17 cellular contexts compared by ENCODE assay signal in the genomic region with DNA sequence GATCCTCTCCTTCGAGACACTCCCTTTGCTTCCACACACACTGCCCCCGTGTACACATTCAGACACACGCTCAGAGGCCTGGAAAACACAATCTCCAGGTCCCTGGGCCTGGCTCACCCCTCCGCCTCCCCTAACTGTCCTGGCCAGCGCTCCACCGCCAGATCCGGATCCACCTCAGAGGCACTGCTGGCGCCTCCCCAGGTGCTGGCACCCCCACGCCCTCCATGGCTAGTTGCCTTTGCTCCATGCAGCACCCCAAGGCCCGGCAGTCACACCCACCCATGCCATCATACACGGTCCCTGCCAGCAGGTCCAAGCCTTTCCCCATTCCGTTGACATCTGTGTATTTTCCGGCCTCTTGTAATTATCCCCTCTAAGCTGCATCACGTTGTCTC. TPM values are rescaled to one million over a fixed set of nuclear protein-coding genes. Genes with fewer than 3 reads are reported as not detected.
DNase-seq lines count a peak whose midpoint lies in the region; FAIRE-seq and TF ChIP-seq lines count a peak whose summit lies in the region.
"Had no signal": no experiment of that assay in that cellular context is flagged by ENCODE, and none has a peak within 500 bp of the region (broad histone marks: within the 10 kb centered on the region; RNA-seq: fewer than 3 reads in every experiment).

No MANE protein-coding gene starts in this region.

- no peaks in the 10 kb centered on the region for H3K27me3 ChIP-seq in Caco-2 (replicated peaks; ENCODE audit: control insufficient read depth, insufficient read depth, low read length)
- no peaks in the 10 kb centered on the region for H3K27me3 ChIP-seq in parathyroid adenoma (ENCODE audit: control insufficient read depth, insufficient read depth, low read length)
- no peaks in the 10 kb centered on the region for H3K27me3 ChIP-seq in MG63
- H3K27me3 ChIP-seq: BLaER1, Peyer's patch had no signal

- no peaks in the 10 kb centered on the region for H3K79me2 ChIP-seq in parathyroid adenoma

- peak overlapping the region; percentile 50 for H3K4me2 ChIP-seq in parathyroid adenoma (ENCODE audit: low read length)
- H3K4me2 ChIP-seq: BLaER1 had no signal

- H3K36me3 ChIP-seq in Caco-2 (ENCODE audit: control insufficient read depth, insufficient read depth, low read length) (no peaks in the 10 kb centered on the region), kidney (ENCODE audit: control insufficient read depth in 1 of 2, insufficient read depth in 2 of 2, low read length in 2 of 2) (peaks cover 3 to 24% of the 10 kb centered on the region in 2 donors), parathyroid adenoma (ENCODE audit: control insufficient read depth, insufficient read depth, low read length) (no peaks in the 10 kb centered on the region), MG63 (peaks cover 3% of the 10 kb centered on the region)
- H3K36me3 ChIP-seq: Peyer's patch had no signal

- no peaks in the 10 kb centered on the region for H3K9me3 Mint-ChIP-seq in Caco-2 (ENCODE audit: unreplicated experiment)
- H3K9me3 Mint-ChIP-seq: activated naive CD8-positive, alpha-beta T cell treated with anti-CD3 and anti-CD28 coated beads, Interleukin-2, amount 50 U/mL, for 24 hours; activated T-helper 17 cell treated with anti-CD3 and anti-CD28 coated beads, Interleukin-2, amount 50 U/mL, for 72 hours had no signal

- no TSS peak for BruUV-seq in Caco-2 (replicated peaks; lab: Mats Ljungman, UMichigan)

- H3K4me1 Mint-ChIP-seq in Caco-2 (ENCODE audit: low read depth, unreplicated experiment) = peaks cover 22% of the 10 kb centered on the region

- H3K27ac Mint-ChIP-seq in Caco-2 (ENCODE audit: unreplicated experiment) = peak overlapping the region; percentile 6
- H3K27ac Mint-ChIP-seq: activated naive CD8-positive, alpha-beta T cell treated with anti-CD3 and anti-CD28 coated beads, Interleukin-2, amount 50 U/mL, for 24 hours; activated T-helper 17 cell treated with anti-CD3 and anti-CD28 coated beads, Interleukin-2, amount 50 U/mL, for 72 hours had no signal

- H3K4me3 ChIP-seq in Caco-2 (ENCODE audit: low read depth, low read length) (no peak overlapping the region), kidney (ENCODE audit: low read length in 2 of 2) (peak overlapping the region; percentile 35 to 49), parathyroid adenoma (ENCODE audit: low read depth, low read length) (peak overlapping the region; percentile 46), MG63 (no peak overlapping the region)
- H3K4me3 ChIP-seq: BLaER1 had no signal

- TF ChIP-seq CTCF in Caco-2 (IDR thresholded peaks at IDR 0.05; ENCODE audit: insufficient read depth in 1 of 2, low read depth in 1 of 2, low read length in 1 of 2, severe bottlenecking in 1 of 2, unreplicated experiment in 1 of 2) (no peak), kidney (IDR thresholded peaks at IDR 0.05; ENCODE audit: borderline replicate concordance, extremely low read depth, insufficient read depth) (no peak), parathyroid adenoma (IDR thresholded peaks at IDR 0.05) (no peak)

- FAIRE-seq in kidney (lab: Jason Lieb, UNC) = no peak
- FAIRE-seq: GM12892 had no signal

- H3K27ac ChIP-seq in angular gyrus (ENCODE audit: low read depth, low read length) (peak overlapping the region; percentile 39), kidney (ENCODE audit: low read depth in 2 of 2, low read length in 2 of 2) (peak overlapping the region in 1 of 2 donors; percentile 33), parathyroid adenoma (peak overlapping the region; percentile 4)
- H3K27ac ChIP-seq: BLaER1, Peyer's patch had no signal

- no peak overlapping the region for H2AFZ ChIP-seq in parathyroid adenoma

- POLR2A ChIA-PET in Caco-2 (lab: Charles Lee) = no interaction called here

- CTCF ChIA-PET in Caco-2 (lab: Charles Lee) = interaction anchor here (0.7 kb wide), 1 partner anchor 544 kb away, joined by 3 read pairs; no protein-coding TSS in a partner anchor

- H3K4me1 ChIP-seq in Caco-2 (0 out of 2 replicates have a peak, but pooled peaks cover 8% of the 10 kb centered on the region), kidney (ENCODE audit: control insufficient read depth in 1 of 2, insufficient read depth in 1 of 2, low read depth in 1 of 2, low read length in 2 of 2) (peaks cover 19 to 25% of the 10 kb centered on the region in 2 donors), parathyroid adenoma (peaks cover 11% of the 10 kb centered on the region)
- H3K4me1 ChIP-seq: Peyer's patch had no signal

- H3K9me3 ChIP-seq in Caco-2 (no peaks in the 10 kb centered on the region), kidney (ENCODE audit: control insufficient read depth in 1 of 2, low read length in 2 of 2) (no peaks in the 10 kb centered on the region), parathyroid adenoma (ENCODE audit: control insufficient read depth, low read length) (no peaks in the 10 kb centered on the region), MG63 (no peaks in the 10 kb centered on the region)
- H3K9me3 ChIP-seq: BLaER1, Peyer's patch had no signal

- no peaks in the 10 kb centered on the region for H3K27me3 Mint-ChIP-seq in Caco-2 (ENCODE audit: insufficient read depth, unreplicated experiment)

- no peak overlapping the region for H3K4me3 Mint-ChIP-seq in Caco-2 (ENCODE audit: unreplicated experiment)
- H3K4me3 Mint-ChIP-seq: activated naive CD8-positive, alpha-beta T cell treated with anti-CD3 and anti-CD28 coated beads, Interleukin-2, amount 50 U/mL, for 24 hours; activated T-helper 17 cell treated with anti-CD3 and anti-CD28 coated beads, Interleukin-2, amount 50 U/mL, for 72 hours had no signal

- H3K36me3 Mint-ChIP-seq in Caco-2 (ENCODE audit: insufficient read depth, unreplicated experiment) = peaks cover 14% of the 10 kb centered on the region

- DNase-seq in Caco-2 = no peak
- peak; percentile 75 for DNase-seq in kidney
- no peak for DNase-seq in GOT3 (lab: John Stamatoyannopoulos, UW)
- no peak for DNase-seq in MG63
- DNase-seq in T-helper 2 cell = no peak
- DNase-seq in NCI-H2081 treated with DMSO at 0.1 percent for 48 hours (lab: John Stamatoyannopoulos, UW) = no peak
- DNase-seq: activated CD4-positive, CD25-positive, alpha-beta regulatory T cell treated with anti-CD3 and anti-CD28 coated beads, Interleukin-2, amount 50 U/mL, for 72 hours; activated naive CD8-positive, alpha-beta T cell treated with anti-CD3 and anti-CD28 coated beads, Interleukin-2, amount 50 U/mL, for 24 hours; NCI-H1436; stimulated activated CD4-positive, alpha-beta T cell treated with anti-CD3 and anti-CD28 coated beads, Interleukin-4, amount 100 ng/mL, for 1 hour; T1000 had no signal

- H3K9ac ChIP-seq in kidney (ENCODE audit: low read length in 2 of 2) (peak overlapping the region in 1 of 2 donors; percentile 59), parathyroid adenoma (no peak overlapping the region)
- H3K9ac ChIP-seq: BLaER1 had no signal

- intact Hi-C loops in Caco-2 (cut with micrococcal nuclease; ENCODE audit: unreplicated experiment) (no loop called here), kidney (cut with DNase I) (no loop called here)

RNA-seq across cellular contexts. Expression of a gene that starts 11.1 kb away (rescaled TPM):
- total RNA-seq in Caco-2 (2022) (37.6 and 45.0 TPM in 2 replicates), kidney (64.9 TPM)
- polyA plus RNA-seq in kidney (ENCODE audit: insufficient read depth, low read depth, low replicate concordance) = 69.8 TPM
- 20.0 and 25.8 TPM in 2 replicates for total RNA-seq in MG63 (2014; rRNA removed; shearing (Covaris generic); ENCODE audit: low replicate concordance)

RNA-seq across cellular contexts. Expression of a gene that starts 40.2 kb away (rescaled TPM):
- total RNA-seq in Caco-2 (2022) (39.8 and 45.8 TPM in 2 replicates), kidney (18.2 TPM)
- 20.8 TPM for polyA plus RNA-seq in kidney (ENCODE audit: insufficient read depth, low read depth, low replicate concordance)
- total RNA-seq in MG63 (2014; rRNA removed; shearing (Covaris generic); ENCODE audit: low replicate concordance) = 15.7 and 26.6 TPM in 2 replicates

Comparison
In these comparisons a context has a peak if more than half of its experiments do, and no peak if none do; other contexts are left out.
1. H3K4me3 ChIP-seq: peak in kidney (2 of 2) and parathyroid adenoma (single experiment); none in Caco-2 (single experiment) and MG63 (single experiment).